ENCODE assay signal across 9 cellular contexts in genomic region chr2:39696072-39696471, GRCh38. TPM values are rescaled to one million over a fixed set of nuclear protein-coding genes. Genes with fewer than 3 reads are reported as not detected.
DNase-seq lines count a peak whose midpoint lies in the region; ATAC-seq, FAIRE-seq and TF ChIP-seq lines count a peak whose summit lies in the region.
"Had no signal": no experiment of that assay in that cellular context is flagged by ENCODE, and none has a peak within 500 bp of the region (broad histone marks: within the 10 kb centered on the region; RNA-seq: fewer than 3 reads in every experiment).

No MANE protein-coding gene starts in this region.

- TF ChIP-seq POLR2A in H54 (IDR thresholded peaks at IDR 0.05; ENCODE audit: low read depth, low read length): no peak
- TF ChIP-seq POLR2A in sigmoid colon (IDR thresholded peaks at IDR 0.05): no peak

- no peaks in the 10 kb centered on the region for H3K27me3 ChIP-seq in sigmoid colon
- H3K27me3 ChIP-seq in aorta (ENCODE audit: control insufficient read depth in 1 of 2, insufficient read depth in 2 of 2, low read length in 1 of 2): no peaks in the 10 kb centered on the region

- H3K4me3 ChIP-seq in fibroblast of pulmonary artery (replicated peaks; ENCODE audit: low read depth, low read length) (no peak overlapping the region), sigmoid colon (no peak overlapping the region), aorta (ENCODE audit: low read length in 2 of 2) (no peak overlapping the region)

- intact Hi-C loops in sigmoid colon (cut with DNase I): loop anchor here (2.0 to 5.0 kb wide), 2 partner anchors 184 to 317 kb away; no protein-coding TSS in a partner anchor
- intact Hi-C loops in aorta (cut with DNase I): loop anchor here (5.0 to 10.0 kb wide), 3 partner anchors 101 to 184 kb away; no protein-coding TSS in a partner anchor

- WGBS in sigmoid colon, 2 donors: 83 to 86% methylated on average over 3 of the region's 3 CpGs
- WGBS in aorta, 2 donors: 24 to 43% methylated on average over 3 of the region's 3 CpGs

- FAIRE-seq in H54 (lab: Jason Lieb, UNC): peak; percentile 20

- TF ChIP-seq CTCF in fibroblast of pulmonary artery (IDR thresholded peaks at IDR 0.05; ENCODE audit: low read length, missing control alignments) (no peak), sigmoid colon (IDR thresholded peaks at IDR 0.05) (no peak)

- peaks cover 0 to 17% (median 15%) of the 10 kb centered on the region in 4 donors for H3K4me1 ChIP-seq in sigmoid colon
- H3K4me1 ChIP-seq in aorta (ENCODE audit: control insufficient read depth in 1 of 2, insufficient read depth in 2 of 2, low read length in 2 of 2): no peaks in the 10 kb centered on the region

- peak overlapping the region; percentile 5 to 61 (median 44) for H3K27ac ChIP-seq in sigmoid colon
- H3K27ac ChIP-seq in aorta (ENCODE audit: low read depth in 1 of 2, low read length in 2 of 2): peak overlapping the region in 1 of 2 donors; percentile 3

- ATAC-seq in aorta (ENCODE audit: low FRiP score) (no peak), HG02840 (IDR thresholded peaks at IDR 0.05; ENCODE audit: low FRiP score, unreplicated experiment) (no peak)

- no peak for TF ChIP-seq EP300 in sigmoid colon (IDR thresholded peaks at IDR 0.05)

- H3K36me3 ChIP-seq in sigmoid colon: no peaks in the 10 kb centered on the region
- H3K36me3 ChIP-seq in aorta (ENCODE audit: control insufficient read depth in 1 of 2, insufficient read depth in 2 of 2, low read length in 1 of 2): no peaks in the 10 kb centered on the region

- DNase-seq in H54 (ENCODE audit: insufficient read length, low spot score) (no peak), NCI-H510A (lab: John Stamatoyannopoulos, UW) (peak; percentile 79), fibroblast of pulmonary artery (ENCODE audit: low read depth) (peak; percentile 92), sigmoid colon (no peak), aorta (no peak)
- no peak for DNase-seq in stimulated activated naive CD4-positive, alpha-beta T cell treated with Interleukin-2 at 50 U/mL for 16 hours (lab: John Stamatoyannopoulos, UW)
- DNase-seq in activated CD4-positive, CD25-positive, alpha-beta regulatory T cell (lab: John Stamatoyannopoulos, UW): no peak

- peaks cover 0 to 4% (median under 1%) of the 10 kb centered on the region in 4 donors for H3K9me3 ChIP-seq in sigmoid colon
- no peaks in the 10 kb centered on the region for H3K9me3 ChIP-seq in aorta (ENCODE audit: control insufficient read depth, low read length)

RNA-seq across cellular contexts. Expression of gene TMEM178A, which starts 30.4 kb away (rescaled TPM):
- 1 to 10 TPM; 1.1 to 6.1 (median 3.2) TPM for total RNA-seq in sigmoid colon
- polyA plus RNA-seq in sigmoid colon: under 1 TPM in 2 of 3 donors, not detected in 1; 0.60 to 0.64 TPM
- 1 to 10 TPM; 2.0 to 5.0 TPM for total RNA-seq in aorta
- polyA plus RNA-seq in aorta: 1 to 10 TPM; 4.4 to 9.5 TPM
- polyA plus RNA-seq: IgD-negative memory B cell had no signal

Comparison
In these comparisons a context has a peak if more than half of its experiments do, and no peak if none do; other contexts are left out.
1. DNase-seq: peak in NCI-H510A (single experiment) and fibroblast of pulmonary artery (single experiment); none in H54 (single experiment), sigmoid colon (single experiment), aorta (0 of 2), stimulated activated naive CD4-positive, alpha-beta T cell treated with Interleukin-2 at 50 U/mL for 16 hours (single experiment) and activated CD4-positive, CD25-positive, alpha-beta regulatory T cell (0 of 4).